In genomic region chr6:37635319-37635718, GRCh38 we compare ENCODE assay signal across 23 cellular contexts.
A peak's percentile ranks its signal among the peaks of the same experiment; 100 is the strongest.
DNase-seq lines count a peak whose midpoint lies in the region; ATAC-seq, FAIRE-seq and TF ChIP-seq lines count a peak whose summit lies in the region.
"Had no signal": no experiment of that assay in that cellular context is flagged by ENCODE, and none has a peak within 500 bp of the region (broad histone marks: within the 10 kb centered on the region; RNA-seq: fewer than 3 reads in every experiment).

No MANE protein-coding gene starts in this region.

- H3K27me3 ChIP-seq in SK-N-SH (ENCODE audit: insufficient read depth): no peaks in the 10 kb centered on the region
- H3K27me3 ChIP-seq in H1 (replicated peaks in 1 of 4; ENCODE audit: control insufficient read depth in 3 of 4, extremely low read depth in 1 of 4, insufficient read depth in 3 of 4, low read length in 3 of 4): no peaks in the 10 kb centered on the region
- H3K27me3 ChIP-seq in naive thymus-derived CD4-positive, alpha-beta T cell (ENCODE audit: control insufficient read depth in 2 of 2, insufficient read depth in 2 of 2, low read length in 2 of 2): no peaks in the 10 kb centered on the region
- H3K27me3 ChIP-seq in gastroesophageal sphincter: no peaks in the 10 kb centered on the region
- H3K27me3 ChIP-seq: BLaER1 had no signal

- H2BK120ac ChIP-seq in H1 (replicated peaks; ENCODE audit: low read depth, low read length): no peak overlapping the region

- ATAC-seq in SK-N-SH treated with all-trans-retinoic acid at 6 μM for 48 hours: no peak
- no peak for ATAC-seq in naive thymus-derived CD4-positive, alpha-beta T cell
- no peak for ATAC-seq in gastroesophageal sphincter
- ATAC-seq: A549, GM23338, HCT116 had no signal

- H3K4me3 ChIP-seq in SK-N-SH (ENCODE audit: low read depth in 2 of 2, low read length in 1 of 2): no peak overlapping the region
- no peak overlapping the region for H3K4me3 ChIP-seq in H1 (ENCODE audit: extremely low read depth in 1 of 4, insufficient read depth in 2 of 4, low read depth in 3 of 4, low read length in 4 of 4)
- no peak overlapping the region for H3K4me3 ChIP-seq in naive thymus-derived CD4-positive, alpha-beta T cell (ENCODE audit: low read length)
- H3K4me3 ChIP-seq in gastroesophageal sphincter: no peak overlapping the region
- H3K4me3 ChIP-seq: A549, BLaER1, GM23338 had no signal

- TF ChIP-seq CTCF in SK-N-SH (IDR thresholded peaks at IDR 0.05) (no peak), H1 (IDR thresholded peaks at IDR 0.05; ENCODE audit: control extremely low read depth in 1 of 3, insufficient read depth in 1 of 3, low read depth in 1 of 3, low read length in 3 of 3) (no peak), gastroesophageal sphincter (IDR thresholded peaks at IDR 0.05) (no peak)

- H2BK15ac ChIP-seq in H1 (ENCODE audit: low read length): 0 out of 2 replicates have a peak overlapping the region, but pooled peaks have one; percentile 81

- H3K56ac ChIP-seq in H1 (replicated peaks; ENCODE audit: insufficient read length, low read depth, low read length): no peak overlapping the region

- no peaks in the 10 kb centered on the region for H3K79me2 ChIP-seq in SK-N-SH (ENCODE audit: insufficient read depth)
- H3K79me2 ChIP-seq in H1 (ENCODE audit: control insufficient read depth in 1 of 2, insufficient read depth in 2 of 2, low read length in 2 of 2): no peaks in the 10 kb centered on the region

- no peaks in the 10 kb centered on the region for H3K9me3 Mint-ChIP-seq in naive thymus-derived CD4-positive, alpha-beta T cell
- H3K9me3 Mint-ChIP-seq: CD14-positive monocyte; CD4-positive, alpha-beta memory T cell; GM23338 had no signal

- TF ChIP-seq RAD21 in SK-N-SH (IDR thresholded peaks at IDR 0.05; ENCODE audit: low read length): no peak
- no peak for TF ChIP-seq RAD21 in H1 (IDR thresholded peaks at IDR 0.05 in 1 of 2, conservative IDR thresholded peaks at IDR 0.05 in 1 of 2; ENCODE audit: low read depth in 2 of 2, low read length in 2 of 2)

- no peak overlapping the region for H3K18ac ChIP-seq in H1 (ENCODE audit: extremely low read depth, low read length)

- no peak overlapping the region for H4K8ac ChIP-seq in H1 (ENCODE audit: extremely low read depth, insufficient read depth, low read length)

- H3F3A ChIP-seq in SK-N-SH (replicated peaks; ENCODE audit: insufficient read depth): peaks cover 9% of the 10 kb centered on the region

- H3K4me2 ChIP-seq in SK-N-SH (no peak overlapping the region), H1 (ENCODE audit: insufficient read depth in 1 of 2, low read depth in 2 of 2, low read length in 2 of 2) (no peak overlapping the region)
- H3K4me2 ChIP-seq: A549, BLaER1, GM23338 had no signal

- DNase-seq in SK-N-SH: peak; percentile 80
- peak; percentile 87 for DNase-seq in G401 (ENCODE audit: low spot score)
- DNase-seq in H1 (ENCODE audit: low read depth in 1 of 2, low spot score in 2 of 2): no peak
- peak; percentile 72 for DNase-seq in posterior vena cava (ENCODE audit: low spot score)
- no peak for DNase-seq in NCI-H2196 (lab: John Stamatoyannopoulos, UW; ENCODE audit: unreplicated experiment)
- DNase-seq in naive thymus-derived CD4-positive, alpha-beta T cell: no peak
- DNase-seq: CD4-positive, alpha-beta memory T cell; DMS53; DND-41; EL; H7; IMR-90 had no signal

- H3K27ac ChIP-seq in SK-N-SH (ENCODE audit: low read depth in 2 of 2, low read length in 1 of 2) (peak overlapping the region in 1 of 2 experiments; percentile 52; a peak in 2 of 4 replicates), H1 (ENCODE audit: low read depth, low read length) (no peak overlapping the region), gastroesophageal sphincter (no peak overlapping the region)
- H3K27ac ChIP-seq in naive thymus-derived CD4-positive, alpha-beta T cell (ENCODE audit: low read depth, low read length): no peak overlapping the region
- H3K27ac ChIP-seq: 22Rv1, A549, BLaER1 had no signal

- CTCF ChIA-PET in SK-N-SH (lab: Yijun Ruan, JAX): interaction anchor here (0.6 to 1.1 kb wide), 2 partner anchors 10 to 1125 kb away, joined by 3 read pairs; no protein-coding TSS in a partner anchor
- CTCF ChIA-PET in H1 (lab: Charles Lee; ENCODE audit: partially characterized antibody): interaction anchor here (1.3 to 14.7 kb wide), 3 partner anchors 16 to 57 kb away, joined by 5 to 126 read pairs (median 9); no protein-coding TSS in a partner anchor
- CTCF ChIA-PET in naive thymus-derived CD4-positive, alpha-beta T cell (lab: Charles Lee): no interaction called here

- 80% methylated on average over 10 of the region's 11 CpGs for WGBS in SK-N-SH (ENCODE audit: low lambda C conversion rate)
- 90% methylated on average over 11 of the region's 11 CpGs; no CpG with 5 or more reads in 1 of the 2 experiments for WGBS in H1 (ENCODE audit: extremely low coverage in 1 of 2, insufficient coverage in 1 of 2, insufficient read length in 1 of 2, insufficient replicate concordance in 2 of 2, low coverage in 1 of 2, low lambda C conversion rate in 2 of 2, missing lambda C conversion rate in 1 of 2), 2 experiments
- WGBS in gastroesophageal sphincter (ENCODE audit: low coverage in 1 of 2), 2 donors: 71% methylated on average over 8 of the region's 11 CpGs; no CpG with 5 or more reads in 1 of the 2 donors

- no peak overlapping the region for H3K14ac ChIP-seq in H1 (ENCODE audit: insufficient read length)

- intact Hi-C loops in posterior vena cava (cut with DNase I): no loop called here
- intact Hi-C loops in naive thymus-derived CD4-positive, alpha-beta T cell (cut with micrococcal nuclease): no loop called here

- H2AFZ ChIP-seq in SK-N-SH (ENCODE audit: low read depth) (no peak overlapping the region), H1 (ENCODE audit: low read length) (no peak overlapping the region)
- H2AFZ ChIP-seq: GM23338 had no signal

- peaks cover 0 to 9% (median 6%) of the 10 kb centered on the region in 5 donors for H3K36me3 Mint-ChIP-seq in naive thymus-derived CD4-positive, alpha-beta T cell
- H3K36me3 Mint-ChIP-seq: CD14-positive monocyte had no signal

- no peaks in the 10 kb centered on the region for H3K79me1 ChIP-seq in H1 (ENCODE audit: low read depth, low read length)

- peaks cover 0 to 6% (median 0%) of the 10 kb centered on the region in 5 donors for H3K27me3 Mint-ChIP-seq in naive thymus-derived CD4-positive, alpha-beta T cell
- H3K27me3 Mint-ChIP-seq: CD4-positive, alpha-beta memory T cell had no signal

- peaks cover 0 to 35% (median 20%) of the 10 kb centered on the region in 7 donors for H3K4me1 Mint-ChIP-seq in naive thymus-derived CD4-positive, alpha-beta T cell
- H3K4me1 Mint-ChIP-seq: GM23338 had no signal

- H2AK5ac ChIP-seq in H1 (ENCODE audit: low read depth, low read length): no peak overlapping the region

- TF ChIP-seq POLR2A in H1 (IDR thresholded peaks at IDR 0.05; ENCODE audit: control extremely low read depth in 1 of 2, low read depth in 2 of 2, low read length in 2 of 2) (no peak), gastroesophageal sphincter (IDR thresholded peaks at IDR 0.05) (no peak)

- H3K4me3 Mint-ChIP-seq in naive thymus-derived CD4-positive, alpha-beta T cell: no peak overlapping the region
- H3K4me3 Mint-ChIP-seq: CD14-positive monocyte; CD4-positive, alpha-beta memory T cell; GM23338 had no signal

- POLR2A ChIA-PET in SK-N-SH (lab: Yijun Ruan, JAX): no interaction called here
- POLR2A ChIA-PET in H1 (lab: Charles Lee; ENCODE audit: partially characterized antibody): no interaction called here
- POLR2A ChIA-PET in naive thymus-derived CD4-positive, alpha-beta T cell (lab: Charles Lee): no interaction called here

- H3K23ac ChIP-seq in H1 (ENCODE audit: insufficient read length): no peak overlapping the region

- no peaks in the 10 kb centered on the region for H3K9me2 ChIP-seq in SK-N-SH

- no peak for FAIRE-seq in H1 (lab: Jason Lieb, UNC)
- FAIRE-seq: A549, G401.6, GM12891, HTR-8/SVneo had no signal

- no peak overlapping the region for H4K91ac ChIP-seq in H1 (replicated peaks; ENCODE audit: insufficient read length, low read length)

- peak overlapping the region in 1 of 9 donors; percentile 66 for H3K27ac Mint-ChIP-seq in naive thymus-derived CD4-positive, alpha-beta T cell
- H3K27ac Mint-ChIP-seq: GM23338 had no signal

- in situ Hi-C loops in G401 (cut with HindIII; ENCODE audit: low sequenced_read_pairs): no loop called here

- H3K36me3 ChIP-seq in SK-N-SH (replicated peaks in 1 of 2; ENCODE audit: control insufficient read depth in 1 of 2, insufficient read depth in 2 of 2, low read length in 1 of 2): no peaks in the 10 kb centered on the region
- no peaks in the 10 kb centered on the region for H3K36me3 ChIP-seq in H1 (ENCODE audit: control insufficient read depth in 2 of 4, insufficient read depth in 4 of 4, low read length in 3 of 4)
- H3K36me3 ChIP-seq in naive thymus-derived CD4-positive, alpha-beta T cell (ENCODE audit: control insufficient read depth in 2 of 3, insufficient read depth in 3 of 3, low read length in 3 of 3): no peaks in the 10 kb centered on the region
- H3K36me3 ChIP-seq in gastroesophageal sphincter: no peaks in the 10 kb centered on the region
- H3K36me3 ChIP-seq: BLaER1 had no signal

- peaks cover 7 to 21% of the 10 kb centered on the region in 2 experiments; a peak in 3 of 4 replicates for H3K4me1 ChIP-seq in SK-N-SH (ENCODE audit: control insufficient read depth in 1 of 2, insufficient read depth in 2 of 2, low read depth in 1 of 2, low read length in 1 of 2)
- no peaks in the 10 kb centered on the region for H3K4me1 ChIP-seq in H1 (replicated peaks in 1 of 4; ENCODE audit: control insufficient read depth in 3 of 4, insufficient read depth in 4 of 4, low read length in 3 of 4)
- H3K4me1 ChIP-seq in naive thymus-derived CD4-positive, alpha-beta T cell (ENCODE audit: control insufficient read depth in 2 of 2, insufficient read depth in 2 of 2, low read length in 2 of 2): peaks cover 0 to 4% of the 10 kb centered on the region in 2 donors
- no peaks in the 10 kb centered on the region for H3K4me1 ChIP-seq in gastroesophageal sphincter
- H3K4me1 ChIP-seq: BLaER1 had no signal

- 0 out of 2 replicates have a peak overlapping the region, but pooled peaks have one; percentile 9 for H2BK12ac ChIP-seq in H1 (ENCODE audit: low read depth, low read length)

- H2BK20ac ChIP-seq in H1 (ENCODE audit: low read length): no peak overlapping the region

- H3K4ac ChIP-seq in H1 (replicated peaks; ENCODE audit: insufficient read length, low read depth, low read length): no peak overlapping the region

- TF ChIP-seq EP300 in SK-N-SH (IDR thresholded peaks at IDR 0.05; ENCODE audit: borderline replicate concordance in 1 of 2, low read depth in 1 of 2, low read length in 1 of 2) (no peak; a peak in 1 of 4 replicates), H1 (IDR thresholded peaks at IDR 0.05; ENCODE audit: borderline replicate concordance in 1 of 2, low read depth in 2 of 2, low read length in 2 of 2) (no peak), gastroesophageal sphincter (IDR thresholded peaks at IDR 0.05) (no peak)

- H3K9me3 ChIP-seq in SK-N-SH (no peaks in the 10 kb centered on the region), H1 (ENCODE audit: insufficient read depth in 2 of 2, low read depth in 1 of 2, low read length in 1 of 2) (no peaks in the 10 kb centered on the region), gastroesophageal sphincter (no peaks in the 10 kb centered on the region)
- no peaks in the 10 kb centered on the region for H3K9me3 ChIP-seq in naive thymus-derived CD4-positive, alpha-beta T cell (ENCODE audit: control insufficient read depth in 2 of 3, low read length in 3 of 3)
- H3K9me3 ChIP-seq: A549, BLaER1 had no signal

- no peaks in the 10 kb centered on the region for H4K20me1 ChIP-seq in SK-N-SH (ENCODE audit: insufficient read depth)
- peaks cover 0 to 2% of the 10 kb centered on the region in 2 experiments for H4K20me1 ChIP-seq in H1 (replicated peaks in 1 of 2; ENCODE audit: control insufficient read depth in 1 of 2, insufficient read depth in 2 of 2, low read length in 2 of 2)
- H4K20me1 ChIP-seq: BLaER1 had no signal

- no peak overlapping the region for H4K5ac ChIP-seq in H1 (ENCODE audit: insufficient read length, low read depth, low read length)

- H3K23me2 ChIP-seq in H1 (ENCODE audit: low read depth, low read length): no peaks in the 10 kb centered on the region

- H2BK5ac ChIP-seq in H1 (ENCODE audit: low read depth, low read length): no peak overlapping the region

- H3K9ac ChIP-seq in SK-N-SH (no peak overlapping the region), H1 (replicated peaks in 1 of 4; ENCODE audit: extremely low read depth in 1 of 4, low read depth in 3 of 4, low read length in 3 of 4) (no peak overlapping the region)
- H3K9ac ChIP-seq: BLaER1 had no signal

Comparison
In these comparisons a context has a peak if more than half of its experiments do, and no peak if none do; other contexts are left out.
1. DNase-seq: peak in SK-N-SH (single experiment), G401 (single experiment) and posterior vena cava (single experiment); none in H1 (0 of 2), NCI-H2196 (single experiment) and naive thymus-derived CD4-positive, alpha-beta T cell (0 of 9).